Comparison of ENCODE assay signal across 8 cellular contexts in genomic region chr20:35305682-35306556, GRCh38. TPM values are rescaled to one million over a fixed set of nuclear protein-coding genes. Genes with fewer than 3 reads are reported as not detected.
A peak's percentile ranks its signal among the peaks of the same experiment; 100 is the strongest.
DNase-seq lines count a peak whose midpoint lies in the region; ATAC-seq and TF ChIP-seq lines count a peak whose summit lies in the region.

No MANE protein-coding gene starts in this region.

- TF ChIP-seq CTCF in SK-N-SH (IDR thresholded peaks at IDR 0.05) = no peak
- no peak for TF ChIP-seq CTCF in astrocyte of the spinal cord (IDR thresholded peaks at IDR 0.05; ENCODE audit: low read depth, low read length)

- no peak for TF ChIP-seq RAD21 in SK-N-SH (IDR thresholded peaks at IDR 0.05; ENCODE audit: low read length)

- H3K9me3 ChIP-seq in SK-N-SH = no peaks in the 10 kb centered on the region
- H3K9me3 ChIP-seq in muscle layer of colon (ENCODE audit: low read length) = no peaks in the 10 kb centered on the region

- POLR2A ChIA-PET in SK-N-SH (lab: Yijun Ruan, JAX) = interaction anchor here (2.5 kb wide), 1 partner anchor 149 kb away, joined by 6 read pairs; the partner anchor contains the start of gene CEP250

- DNase-seq in GOT3 (lab: John Stamatoyannopoulos, UW) = peak; percentile 95
- no peak for DNase-seq in SK-N-SH
- peak; percentile 100 for DNase-seq in astrocyte of the spinal cord (ENCODE audit: low read depth, low spot score)
- DNase-seq in stromal cell of bone marrow (ENCODE audit: low read depth) = peak; percentile 99
- no peak for DNase-seq in cortex of kidney (lab: John Stamatoyannopoulos, UW)

- no peak overlapping the region for H2AFZ ChIP-seq in SK-N-SH (ENCODE audit: low read depth)

- peak overlapping the region; percentile 69 for H3K4me2 ChIP-seq in SK-N-SH

- no peaks in the 10 kb centered on the region for H3K27me3 ChIP-seq in SK-N-SH (ENCODE audit: insufficient read depth)
- no peaks in the 10 kb centered on the region for H3K27me3 ChIP-seq in muscle layer of colon (ENCODE audit: control insufficient read depth in 1 of 2, insufficient read depth in 2 of 2, low read length in 2 of 2)

- H3K27ac ChIP-seq in SK-N-SH (ENCODE audit: low read depth in 2 of 2, low read length in 1 of 2) = peak overlapping the region; percentile 97
- H3K27ac ChIP-seq in muscle layer of colon (ENCODE audit: low read depth, low read length) = peak overlapping the region; percentile 64

- H3K4me1 ChIP-seq in SK-N-SH (ENCODE audit: control insufficient read depth in 1 of 2, insufficient read depth in 2 of 2, low read depth in 1 of 2, low read length in 1 of 2) (peaks cover 30 to 58% of the 10 kb centered on the region in 2 experiments; a peak in 3 of 4 replicates), muscle layer of colon (ENCODE audit: insufficient read depth, low read length) (peaks cover 61% of the 10 kb centered on the region)

- H3F3A ChIP-seq in SK-N-SH (replicated peaks; ENCODE audit: insufficient read depth) = peaks cover 50% of the 10 kb centered on the region

- peak; percentile 67 to 99 for TF ChIP-seq EP300 in SK-N-SH (IDR thresholded peaks at IDR 0.05; ENCODE audit: borderline replicate concordance in 1 of 2, low read depth in 1 of 2, low read length in 1 of 2)

- in situ Hi-C loops in astrocyte of the spinal cord (cut with HindIII; ENCODE audit: low sequenced_read_pairs) = loop anchor here (25.0 kb wide), 1 partner anchor 131 kb away; the partner anchor contains the start of gene GDF5

- H4K20me1 ChIP-seq in SK-N-SH (ENCODE audit: insufficient read depth) = no peaks in the 10 kb centered on the region

- no peaks in the 10 kb centered on the region for H3K9me2 ChIP-seq in SK-N-SH

- peak overlapping the region; percentile 59 for H3K9ac ChIP-seq in SK-N-SH
- H3K9ac ChIP-seq in muscle layer of colon (ENCODE audit: low read length) = no peak overlapping the region

- WGBS in SK-N-SH (ENCODE audit: low lambda C conversion rate) = 36% methylated on average over 11 of the region's 12 CpGs

- H3K36me3 ChIP-seq in SK-N-SH (replicated peaks in 1 of 2; ENCODE audit: control insufficient read depth in 1 of 2, insufficient read depth in 2 of 2, low read length in 1 of 2) (no peaks in the 10 kb centered on the region), muscle layer of colon (ENCODE audit: insufficient read depth, low read length) (peaks cover 8% of the 10 kb centered on the region)

- CTCF ChIA-PET in SK-N-SH (lab: Yijun Ruan, JAX) = interaction anchor here (0.6 to 16.5 kb wide), 20 partner anchors 7 to 149 kb away, joined by 3 to 323 read pairs (median 5); partner anchors contain the start of genes CEP250, FAM83C and GDF5

- H3K79me2 ChIP-seq in SK-N-SH (ENCODE audit: insufficient read depth) = no peaks in the 10 kb centered on the region

- H3K4me3 ChIP-seq in SK-N-SH (ENCODE audit: low read depth in 2 of 2, low read length in 1 of 2) (no peak overlapping the region), astrocyte of the spinal cord (ENCODE audit: low read depth, low read length) (no peak overlapping the region), muscle layer of colon (ENCODE audit: low read depth in 1 of 2, low read length in 2 of 2) (no peak overlapping the region)

- ATAC-seq in GM21529 (IDR thresholded peaks at IDR 0.05; ENCODE audit: unreplicated experiment) (no peak), GM21367 (IDR thresholded peaks at IDR 0.05; ENCODE audit: unreplicated experiment) (no peak)

TF ChIP-seq in SK-N-SH, 30 proteins besides CTCF, POLR2A, EP300 and RAD21 (continues in another document):
- TF ChIP-seq RXRA (IDR thresholded peaks at IDR 0.05; ENCODE audit: borderline replicate concordance, low read depth) (peak; percentile 99), TCF12 (IDR thresholded peaks at IDR 0.05) (peak; percentile 98), NRF1 (IDR thresholded peaks at IDR 0.05; ENCODE audit: low read depth, low read length) (no peak), NFIC (IDR thresholded peaks at IDR 0.05; ENCODE audit: borderline replicate concordance) (peak; percentile 97), JUND (IDR thresholded peaks at IDR 0.05) (peak; percentile 100), FOSL2 (IDR thresholded peaks at IDR 0.05; ENCODE audit: borderline replicate concordance, low read depth) (peak; percentile 100), SIN3A (IDR thresholded peaks at IDR 0.05; ENCODE audit: borderline replicate concordance, low read depth, low read length) (peak; percentile 96), TEAD4 (IDR thresholded peaks at IDR 0.05; ENCODE audit: borderline replicate concordance, insufficient read depth) (peak; percentile 96), MEF2A (IDR thresholded peaks at IDR 0.05; ENCODE audit: borderline replicate concordance, low read depth) (peak; percentile 73; the same call in 1 of the 2 replicates), MAX (IDR thresholded peaks at IDR 0.05; ENCODE audit: low read depth) (peak; percentile 98), SMC3 (IDR thresholded peaks at IDR 0.05; ENCODE audit: low read depth, low read length) (no peak), FOXM1 (IDR thresholded peaks at IDR 0.05; ENCODE audit: low read depth) (peak; percentile 89), GATA2 (CRISPR knock-in tag; IDR thresholded peaks at IDR 0.05) (no peak), FOXJ3 (CRISPR knock-in tag; IDR thresholded peaks at IDR 0.05) (no peak), TAF1 (IDR thresholded peaks at IDR 0.05; ENCODE audit: borderline replicate concordance, low read depth, low read length) (peak; percentile 23; the same call in 1 of the 2 replicates), ZBTB33 (IDR thresholded peaks at IDR 0.05; ENCODE audit: borderline replicate concordance, low read depth) (peak; percentile 86; the same call in 1 of the 2 replicates), IRF3 (IDR thresholded peaks at IDR 0.05; ENCODE audit: low read depth, low read length) (no peak), PBX3 (IDR thresholded peaks at IDR 0.05) (peak; percentile 98), EZH2phosphoT487 (IDR thresholded peaks at IDR 0.05; ENCODE audit: borderline replicate concordance, low read depth) (no peak), MXI1 (IDR thresholded peaks at IDR 0.05; ENCODE audit: low read depth, low read length) (no peak), YY1 (IDR thresholded peaks at IDR 0.05; ENCODE audit: low read depth) (peak; percentile 60; the same call in 1 of the 2 replicates), USF1 (IDR thresholded peaks at IDR 0.05; ENCODE audit: borderline replicate concordance, low read depth) (peak; percentile 61; the same call in 1 of the 2 replicates), GABPA (IDR thresholded peaks at IDR 0.05; ENCODE audit: low read depth) (peak; percentile 37)

RNA-seq across cellular contexts. Expression of gene FAM83C, which starts 13.7 kb away (rescaled TPM):
- polyA plus RNA-seq in SK-N-SH (2012; rRNA removed) = not detected in 2 replicates
- not detected in 2 replicates for polyA plus RNA-seq in SK-N-SH (2012; cell fraction: cytosol; rRNA removed)
- polyA plus RNA-seq in SK-N-SH (2012; cell fraction: nucleus; rRNA removed) = 0.02 and 0.04 TPM in 2 replicates

RNA-seq across cellular contexts. Expression of gene EIF6, which starts 21.3 kb away (rescaled TPM):
- polyA plus RNA-seq in SK-N-SH (2012; rRNA removed) = 343 and 356 TPM in 2 replicates
- polyA plus RNA-seq in SK-N-SH (2012; cell fraction: cytosol; rRNA removed) = 174 and 232 TPM in 2 replicates
- polyA plus RNA-seq in SK-N-SH (2012; cell fraction: nucleus; rRNA removed) = 485 and 538 TPM in 2 replicates

RNA-seq across cellular contexts. Expression of gene MMP24OS, which starts 28.0 kb away (rescaled TPM):
- polyA plus RNA-seq in SK-N-SH (2012; rRNA removed) = 52.4 and 53.1 TPM in 2 replicates
- polyA plus RNA-seq in SK-N-SH (2012; cell fraction: cytosol; rRNA removed) = 45.2 and 58.3 TPM in 2 replicates
- 64.2 and 76.0 TPM in 2 replicates for polyA plus RNA-seq in SK-N-SH (2012; cell fraction: nucleus; rRNA removed)

Comparison
In these comparisons a context has a peak if more than half of its experiments do, and no peak if none do; other contexts are left out.
1. DNase-seq: peak in GOT3 (single experiment), astrocyte of the spinal cord (single experiment) and stromal cell of bone marrow (single experiment); none in SK-N-SH (single experiment) and cortex of kidney (single experiment).